ENCODE assay signal across 9 cellular contexts in genomic region chr5:177601126-177601525, GRCh38. TPM values are rescaled to one million over a fixed set of nuclear protein-coding genes. Genes with fewer than 3 reads are reported as not detected.
A peak's percentile ranks its signal among the peaks of the same experiment; 100 is the strongest.
DNase-seq lines count a peak whose midpoint lies in the region; ATAC-seq and TF ChIP-seq lines count a peak whose summit lies in the region.
"Had no signal": no experiment of that assay in that cellular context is flagged by ENCODE, and none has a peak within 500 bp of the region (broad histone marks: within the 10 kb centered on the region; RNA-seq: fewer than 3 reads in every experiment).

No MANE protein-coding gene starts in this region.

- no peaks in the 10 kb centered on the region for H3K9me3 ChIP-seq in CD8-positive, alpha-beta T cell (ENCODE audit: low read length)
- H3K9me3 ChIP-seq in NT2/D1 (ENCODE audit: insufficient read depth, low read length) = no peaks in the 10 kb centered on the region
- H3K9me3 ChIP-seq in neural progenitor cell (ENCODE audit: low read depth) = no peaks in the 10 kb centered on the region
- H3K9me3 ChIP-seq: prostate gland had no signal

- H3K4me3 ChIP-seq in CD8-positive, alpha-beta T cell (ENCODE audit: low read depth, low read length) = peak overlapping the region; percentile 75
- H3K4me3 ChIP-seq in NT2/D1 (ENCODE audit: insufficient read length, low read depth) (no peak overlapping the region), dorsolateral prefrontal cortex (peak overlapping the region in 53 of 59 donors; percentile 60 to 99 (median 89)), neural progenitor cell (peak overlapping the region; percentile 56)

- H3K4me1 ChIP-seq in CD8-positive, alpha-beta T cell (ENCODE audit: insufficient read depth, low read length) = peaks cover 13% of the 10 kb centered on the region
- H3K4me1 ChIP-seq in NT2/D1 (ENCODE audit: insufficient read depth, insufficient read length) (peaks cover 2% of the 10 kb centered on the region), neural progenitor cell (no peaks in the 10 kb centered on the region)

- H3K27ac Mint-ChIP-seq in CD8-positive, alpha-beta T cell = peak overlapping the region; percentile 79
- no peak overlapping the region for H3K27ac Mint-ChIP-seq in neural progenitor cell

- no peaks in the 10 kb centered on the region for H4K20me1 ChIP-seq in neural progenitor cell (ENCODE audit: low read depth)

- peaks cover 29% of the 10 kb centered on the region for H3K4me1 Mint-ChIP-seq in CD8-positive, alpha-beta T cell (ENCODE audit: low read depth)
- peaks cover 18% of the 10 kb centered on the region for H3K4me1 Mint-ChIP-seq in neural progenitor cell

- intact Hi-C loops in CD8-positive, alpha-beta T cell (cut with DNase I, micrococcal nuclease) = loop anchor here (2.0 to 5.0 kb wide), 3 partner anchors 46 to 469 kb away; partner anchors contain the start of genes FAM193B (in 1 of the 2), MXD3 (in 1 of the 2) and NSD1 (in 1 of the 2)
- intact Hi-C loops in dorsolateral prefrontal cortex (cut with DNase I) = loop anchor here (10.0 kb wide), 2 partner anchors 246 to 554 kb away; partner anchors contain the start of genes NHP2 (in 2 of the 2), LMAN2 (in 1 of the 2) and RGS14 (in 1 of the 2)

- peaks cover 33% of the 10 kb centered on the region for H3K36me3 Mint-ChIP-seq in CD8-positive, alpha-beta T cell
- H3K36me3 Mint-ChIP-seq in neural progenitor cell = peaks cover 6% of the 10 kb centered on the region

- H3K27me3 ChIP-seq in CD8-positive, alpha-beta T cell (ENCODE audit: insufficient read depth, low read length) = no peaks in the 10 kb centered on the region
- peaks cover 14% of the 10 kb centered on the region for H3K27me3 ChIP-seq in NT2/D1 (ENCODE audit: insufficient read depth, insufficient read length)
- H3K27me3 ChIP-seq in dorsolateral prefrontal cortex = no peaks in the 10 kb centered on the region
- peaks cover 22% of the 10 kb centered on the region for H3K27me3 ChIP-seq in neural progenitor cell

- TF ChIP-seq CTCF in CD8-positive, alpha-beta T cell (IDR thresholded peaks at IDR 0.05) = no peak
- TF ChIP-seq CTCF in dorsolateral prefrontal cortex (IDR thresholded peaks at IDR 0.05 in 54 of 56, conservative IDR thresholded peaks at IDR 0.05 in 2 of 56; ENCODE audit: low read depth in 1 of 56, partially characterized antibody in 56 of 56) (no peak), neural progenitor cell (IDR thresholded peaks at IDR 0.05) (no peak)

- H3K36me3 ChIP-seq in CD8-positive, alpha-beta T cell (ENCODE audit: insufficient read depth, low read length) = peaks cover 13% of the 10 kb centered on the region
- H3K36me3 ChIP-seq in NT2/D1 (ENCODE audit: insufficient read depth, insufficient read length, low read length) (peaks cover 30% of the 10 kb centered on the region), neural progenitor cell (no peaks in the 10 kb centered on the region)

- DNase-seq in CD8-positive, alpha-beta T cell = no peak
- DNase-seq in NT2/D1 (ENCODE audit: low read depth, low spot score) (no peak), dorsolateral prefrontal cortex (no peak), neural progenitor cell (ENCODE audit: low spot score) (no peak), NCI-H1694 treated with DMSO at 0.1 percent for 48 hours (lab: John Stamatoyannopoulos, UW) (no peak)

- peak overlapping the region; percentile 90 for H3K4me3 Mint-ChIP-seq in CD8-positive, alpha-beta T cell
- H3K4me3 Mint-ChIP-seq in neural progenitor cell = peak overlapping the region; percentile 96

- CTCF ChIA-PET in CD8-positive, alpha-beta T cell (lab: Charles Lee) = no interaction called here

- H3F3A ChIP-seq in neural progenitor cell (ENCODE audit: low read depth) = peaks cover 12% of the 10 kb centered on the region

- POLR2A ChIA-PET in CD8-positive, alpha-beta T cell (lab: Charles Lee) = no interaction called here

- ATAC-seq in CD8-positive, alpha-beta T cell = no peak
- ATAC-seq in HG02798 (IDR thresholded peaks at IDR 0.05; ENCODE audit: poor library complexity, unreplicated experiment) = no peak
- ATAC-seq in GM18867 (IDR thresholded peaks at IDR 0.05; ENCODE audit: unreplicated experiment) = no peak
- ATAC-seq in HG03354 (IDR thresholded peaks at IDR 0.05; ENCODE audit: poor library complexity, severe bottlenecking, unreplicated experiment) = no peak

- H3K9ac ChIP-seq in NT2/D1 (ENCODE audit: insufficient read length, low read depth) (peak overlapping the region; percentile 88), neural progenitor cell (no peak overlapping the region)

- H3K27me3 Mint-ChIP-seq in CD8-positive, alpha-beta T cell (ENCODE audit: low read depth) = no peaks in the 10 kb centered on the region
- H3K27me3 Mint-ChIP-seq in neural progenitor cell (ENCODE audit: insufficient read depth, low read depth) = peaks cover 7% of the 10 kb centered on the region

- no peak overlapping the region for H2AFZ ChIP-seq in neural progenitor cell (replicated peaks)

- H3K27ac ChIP-seq in CD8-positive, alpha-beta T cell (ENCODE audit: low read depth, low read length) = no peak overlapping the region
- peak overlapping the region in 32 of 59 donors; percentile 36 to 95 (median 85) for H3K27ac ChIP-seq in dorsolateral prefrontal cortex
- H3K27ac ChIP-seq in neural progenitor cell = no peak overlapping the region

- no peaks in the 10 kb centered on the region for H3K9me3 Mint-ChIP-seq in CD8-positive, alpha-beta T cell
- no peaks in the 10 kb centered on the region for H3K9me3 Mint-ChIP-seq in neural progenitor cell

- H3K79me2 ChIP-seq in neural progenitor cell (ENCODE audit: low read depth) = peaks cover 4% of the 10 kb centered on the region

- peak overlapping the region; percentile 80 for H3K4me2 ChIP-seq in neural progenitor cell

RNA-seq across cellular contexts. Expression of gene B4GALT7, which starts 1.2 kb away (rescaled TPM):
- total RNA-seq in CD8-positive, alpha-beta T cell = 10 to 100 TPM; 33.4 to 36.6 TPM
- 10 to 100 TPM; 17.5 to 45.7 (median 25.3) TPM for total RNA-seq in dorsolateral prefrontal cortex
- total RNA-seq in neural progenitor cell (ENCODE audit: low replicate concordance) = 11.6 and 23.1 TPM in 2 replicates

RNA-seq across cellular contexts. Expression of gene TMED9, which starts 9.1 kb away (rescaled TPM):
- 10 to 100 TPM; 42.4 to 52.2 TPM for total RNA-seq in CD8-positive, alpha-beta T cell
- total RNA-seq in dorsolateral prefrontal cortex (10 to 100 TPM; 47.5 to 89.0 (median 63.8) TPM), neural progenitor cell (ENCODE audit: low replicate concordance) (30.9 and 49.0 TPM in 2 replicates)

RNA-seq across cellular contexts. Expression of gene FAM193B, which starts 46.8 kb away (rescaled TPM):
- 100 to 1,000 TPM; 136 to 141 TPM for total RNA-seq in CD8-positive, alpha-beta T cell
- total RNA-seq in dorsolateral prefrontal cortex (100 to 1,000 TPM in 113 of 120 experiments, 10 to 100 TPM in 7; 91.8 to 259 (median 127) TPM), neural progenitor cell (ENCODE audit: low replicate concordance) (42.5 and 78.5 TPM in 2 replicates)

Comparison
In these comparisons a context has a peak if more than half of its experiments do, and no peak if none do; other contexts are left out.
1. H3K27ac ChIP-seq: peak in dorsolateral prefrontal cortex (32 of 59); none in CD8-positive, alpha-beta T cell (single experiment) and neural progenitor cell (single experiment).